Comparison of ENCODE assay signal across 8 cellular contexts in genomic region chr16:72241930-72242329, GRCh38.
DNase-seq lines count a peak whose midpoint lies in the region; ATAC-seq, FAIRE-seq and TF ChIP-seq lines count a peak whose summit lies in the region.

No MANE protein-coding gene starts in this region.

- no peak overlapping the region for H3K27ac ChIP-seq in OCI-LY1 (ENCODE audit: low read depth, low read length, poor library complexity, severe bottlenecking)

- peak; percentile 65 for TF ChIP-seq CTCF in OCI-LY1 (IDR thresholded peaks at IDR 0.05; ENCODE audit: low read length)
- TF ChIP-seq CTCF in nephron (IDR thresholded peaks at IDR 0.05; ENCODE audit: unreplicated experiment in 3 of 3): peak; percentile 75 to 88 (median 87)

- H3K9me2 ChIP-seq in OCI-LY1 (ENCODE audit: low read depth, low read length): no peaks in the 10 kb centered on the region

- H3K4me3 Mint-ChIP-seq in nephron (no peak overlapping the region), T-helper 17 cell (no peak overlapping the region)

- H3K9ac ChIP-seq in OCI-LY1 (ENCODE audit: low read length): no peak overlapping the region

- no peak overlapping the region for H3K4me2 ChIP-seq in OCI-LY1 (ENCODE audit: low read length)

- TF ChIP-seq POLR2A in GM12892 (IDR thresholded peaks at IDR 0.05; ENCODE audit: low read depth, low read length): no peak

- no peaks in the 10 kb centered on the region for H3K27me3 Mint-ChIP-seq in nephron (ENCODE audit: low read depth)
- H3K27me3 Mint-ChIP-seq in T-helper 17 cell: peaks cover 19% of the 10 kb centered on the region

- peaks cover 4% of the 10 kb centered on the region for H3K9me3 Mint-ChIP-seq in nephron

- no peaks in the 10 kb centered on the region for H3K36me3 Mint-ChIP-seq in nephron (ENCODE audit: low read depth)
- H3K36me3 Mint-ChIP-seq in T-helper 17 cell (ENCODE audit: low read depth): no peaks in the 10 kb centered on the region

- H3K79me2 ChIP-seq in OCI-LY1 (ENCODE audit: insufficient read depth, low read length): no peaks in the 10 kb centered on the region

- H3K27ac Mint-ChIP-seq in nephron (no peak overlapping the region), T-helper 17 cell (no peak overlapping the region)

- H3F3A ChIP-seq in OCI-LY1 (ENCODE audit: insufficient read depth, low read length): no peaks in the 10 kb centered on the region

- no peaks in the 10 kb centered on the region for H3K27me3 ChIP-seq in OCI-LY1 (ENCODE audit: insufficient read depth, low read length)

- ATAC-seq in HG02852 (IDR thresholded peaks at IDR 0.05; ENCODE audit: unreplicated experiment) (peak; percentile 70), T-helper 17 cell (no peak), GM21717 (IDR thresholded peaks at IDR 0.05; ENCODE audit: unreplicated experiment) (no peak)

- H3K36me3 ChIP-seq in OCI-LY1 (ENCODE audit: insufficient read depth, low read length): no peaks in the 10 kb centered on the region

- H3K9me3 ChIP-seq in OCI-LY1 (ENCODE audit: low read length) (no peaks in the 10 kb centered on the region), T-helper 17 cell (ENCODE audit: control insufficient read depth, low read length, poor library complexity, severe bottlenecking) (no peaks in the 10 kb centered on the region)

- H2AFZ ChIP-seq in OCI-LY1 (ENCODE audit: low read length): no peak overlapping the region

- H3K4me1 ChIP-seq in OCI-LY1 (ENCODE audit: insufficient read depth, low read length, severe bottlenecking): no peaks in the 10 kb centered on the region

- FAIRE-seq in endometrium (lab: Jason Lieb, UNC): peak; percentile 31
- no peak for FAIRE-seq in GM12892 (lab: Jason Lieb, UNC)

- no peak overlapping the region for H3K4me3 ChIP-seq in OCI-LY1 (ENCODE audit: low read depth, low read length, poor library complexity, severe bottlenecking)

- H3K4me1 Mint-ChIP-seq in nephron: no peaks in the 10 kb centered on the region
- H3K4me1 Mint-ChIP-seq in T-helper 17 cell: peaks cover 11% of the 10 kb centered on the region

- H4K20me1 ChIP-seq in OCI-LY1 (ENCODE audit: insufficient read depth, low read length): no peaks in the 10 kb centered on the region

- DNase-seq in DMS153 (lab: John Stamatoyannopoulos, UW): peak; percentile 44
- DNase-seq in T-helper 17 cell: no peak
- DNase-seq in GM12892 (ENCODE audit: insufficient read length): no peak
